16 cellular contexts compared by ENCODE assay signal in genomic region chr2:222837643-222838056, GRCh38. TPM values are rescaled to one million over a fixed set of nuclear protein-coding genes. Genes with fewer than 3 reads are reported as not detected.
A peak's percentile ranks its signal among the peaks of the same experiment; 100 is the strongest.
DNase-seq lines count a peak whose midpoint lies in the region; ATAC-seq, FAIRE-seq and TF ChIP-seq lines count a peak whose summit lies in the region.
"Had no signal": no experiment of that assay in that cellular context is flagged by ENCODE, and none has a peak within 500 bp of the region (broad histone marks: within the 10 kb centered on the region; RNA-seq: fewer than 3 reads in every experiment).

No MANE protein-coding gene starts in this region.

- H3K27ac ChIP-seq in esophagus squamous epithelium, result peak overlapping the region; percentile 56 to 87 (median 74)
- H3K27ac ChIP-seq in osteoblast (ENCODE audit: low read depth, low read length), result no peak overlapping the region

- H3K4me1 ChIP-seq in esophagus squamous epithelium, result peaks cover 5 to 72% (median 20%) of the 10 kb centered on the region in 3 donors
- peaks cover 8% of the 10 kb centered on the region for H3K4me1 ChIP-seq in osteoblast (ENCODE audit: insufficient read depth, low read length)
- H3K4me1 ChIP-seq in BE2C, result no peaks in the 10 kb centered on the region; the same call in 1 of the 2 replicates

- intact Hi-C loops in esophagus squamous epithelium (cut with DNase I), result no loop called here

- no peaks in the 10 kb centered on the region for H4K20me1 ChIP-seq in osteoblast (ENCODE audit: insufficient read depth, low read length)

- H3K36me3 ChIP-seq in esophagus squamous epithelium, result no peaks in the 10 kb centered on the region
- H3K36me3 ChIP-seq in osteoblast (ENCODE audit: insufficient read depth, low read length), result no peaks in the 10 kb centered on the region
- H3K36me3 ChIP-seq in BE2C, result no peaks in the 10 kb centered on the region

- WGBS in esophagus squamous epithelium, 2 donors, result 35 to 46% methylated on average over 4 of the region's 4 CpGs

- H3K9me3 ChIP-seq in esophagus squamous epithelium (no peaks in the 10 kb centered on the region), osteoblast (ENCODE audit: low read depth, low read length) (no peaks in the 10 kb centered on the region), BE2C (no peaks in the 10 kb centered on the region; the same call in 1 of the 2 replicates)

- FAIRE-seq in RCC 7860 (lab: Jason Lieb, UNC), result peak; percentile 78

- no peaks in the 10 kb centered on the region for H3K79me2 ChIP-seq in osteoblast (ENCODE audit: insufficient read depth, low read length)

- ATAC-seq in GM19035 (IDR thresholded peaks at IDR 0.05; ENCODE audit: unreplicated experiment), result no peak
- ATAC-seq: stimulated activated naive CD8-positive, alpha-beta T cell treated with anti-CD3 and anti-CD28 coated beads, Interleukin-15, amount 100 ng/mL, for 72 hours; T-helper 17 cell had no signal

- H3K4me3 ChIP-seq in esophagus squamous epithelium, result peak overlapping the region in 2 of 4 donors; percentile 7 to 27
- H3K4me3 ChIP-seq in osteoblast (ENCODE audit: insufficient read depth, low read length), result no peak overlapping the region
- no peak overlapping the region for H3K4me3 ChIP-seq in BE2C (ENCODE audit: low read depth, low read length)

- H3K27me3 ChIP-seq in esophagus squamous epithelium (no peaks in the 10 kb centered on the region), osteoblast (ENCODE audit: insufficient read depth, low read length) (no peaks in the 10 kb centered on the region), BE2C (no peaks in the 10 kb centered on the region)

- peak overlapping the region; percentile 33 for H2AFZ ChIP-seq in osteoblast (ENCODE audit: low read length)

- TF ChIP-seq CTCF in esophagus squamous epithelium (IDR thresholded peaks at IDR 0.05) (no peak), osteoblast (IDR thresholded peaks at IDR 0.05; ENCODE audit: extremely low read depth, low read depth, low read length) (no peak), BE2C (IDR thresholded peaks at IDR 0.05; ENCODE audit: low read depth, low read length) (no peak)

- peak in 1 of 4 donors; percentile 15 for TF ChIP-seq POLR2A in esophagus squamous epithelium (IDR thresholded peaks at IDR 0.05)

- no peak overlapping the region for H3K4me2 ChIP-seq in osteoblast (ENCODE audit: insufficient read depth, low read length)

- DNase-seq in EL (peak; percentile 36), RCC 7860 (ENCODE audit: low spot score) (peak; percentile 89), esophagus squamous epithelium (lab: John Stamatoyannopoulos, UW) (no peak), osteoblast (ENCODE audit: insufficient read length, low spot score, missing footprints) (peak; percentile 57), SHP77 treated with DMSO at 0.1 percent for 48 hours (lab: John Stamatoyannopoulos, UW) (no peak), BE2C (no peak), iPS-NIHi11 (ENCODE audit: low spot score) (no peak)
- DNase-seq: activated naive CD8-positive, alpha-beta T cell treated with anti-CD3 and anti-CD28 coated beads, Interleukin-2, amount 10 ng/mL, durations not matched to agents 7 days and 5 days; erythroblast; hypothalamus; NCI-H1694 treated with DMSO at 0.1 percent for 48 hours; NCI-H524 treated with DMSO at 0.1 percent for 48 hours; nucleus accumbens; stimulated activated naive CD8-positive, alpha-beta T cell treated with anti-CD3 and anti-CD28 coated beads, Interleukin-15, amount 100 ng/mL, for 72 hours; T-helper 17 cell had no signal

RNA-seq across cellular contexts. Expression of gene ACSL3, which starts 23.2 kb away (rescaled TPM):
- total RNA-seq in esophagus squamous epithelium, result 10 to 100 TPM; 62.4 to 84.6 (median 76.6) TPM
- 166 and 170 TPM in 2 replicates for total RNA-seq in osteoblast
- 49.1 TPM for polyA plus RNA-seq in BE2C (2012; ENCODE audit: insufficient read depth, insufficient read length, low read depth)

Comparison
In these comparisons a context has a peak if more than half of its experiments do, and no peak if none do; other contexts are left out.
1. DNase-seq: peak in EL (single experiment), RCC 7860 (single experiment) and osteoblast (single experiment); none in esophagus squamous epithelium (single experiment), SHP77 treated with DMSO at 0.1 percent for 48 hours (single experiment), BE2C (single experiment) and iPS-NIHi11 (single experiment).